In genomic region chr12:110349096-110349495, GRCh38 we compare ENCODE assay signal across 15 cellular contexts. TPM values are rescaled to one million over a fixed set of nuclear protein-coding genes. Genes with fewer than 3 reads are reported as not detected.
DNase-seq lines count a peak whose midpoint lies in the region; ATAC-seq, FAIRE-seq and TF ChIP-seq lines count a peak whose summit lies in the region.
"Had no signal": no experiment of that assay in that cellular context is flagged by ENCODE, and none has a peak within 500 bp of the region (broad histone marks: within the 10 kb centered on the region; RNA-seq: fewer than 3 reads in every experiment).

No MANE protein-coding gene starts in this region.

- H3K4me3 ChIP-seq in psoas muscle: no peak overlapping the region
- H3K4me3 ChIP-seq: thoracic aorta had no signal

- WGBS in psoas muscle, 3 donors: 51 to 68% (median 59%) methylated on average over 4 of the region's 4 CpGs

- H3K4me3 Mint-ChIP-seq in activated CD4-positive, alpha-beta memory T cell treated with anti-CD3 and anti-CD28 coated beads for 36 hours: no peak overlapping the region
- no peak overlapping the region for H3K4me3 Mint-ChIP-seq in activated CD4-positive, alpha-beta memory T cell treated with anti-CD3 and anti-CD28 coated beads, Interleukin-2, amount 10 ng/mL, durations not matched to agents 7 days and 5 days
- H3K4me3 Mint-ChIP-seq in chondrocyte (ENCODE audit: unreplicated experiment) (no peak overlapping the region), HFFc6 (no peak overlapping the region)

- H3K9me3 ChIP-seq in psoas muscle: no peaks in the 10 kb centered on the region
- H3K9me3 ChIP-seq: thoracic aorta had no signal

- H3K27me3 Mint-ChIP-seq in activated CD4-positive, alpha-beta memory T cell treated with anti-CD3 and anti-CD28 coated beads for 36 hours: no peaks in the 10 kb centered on the region
- no peaks in the 10 kb centered on the region for H3K27me3 Mint-ChIP-seq in activated CD4-positive, alpha-beta memory T cell treated with anti-CD3 and anti-CD28 coated beads, Interleukin-2, amount 10 ng/mL, durations not matched to agents 7 days and 5 days
- H3K27me3 Mint-ChIP-seq in chondrocyte (ENCODE audit: low read depth) (no peaks in the 10 kb centered on the region), HFFc6 (ENCODE audit: insufficient read depth) (peaks cover 4% of the 10 kb centered on the region)

- no peak for FAIRE-seq in GM12891 (lab: Jason Lieb, UNC)
- FAIRE-seq: TTC549 had no signal

- peaks cover 25% of the 10 kb centered on the region for H3K4me1 Mint-ChIP-seq in activated CD4-positive, alpha-beta memory T cell treated with anti-CD3 and anti-CD28 coated beads for 36 hours (ENCODE audit: low read depth)
- H3K4me1 Mint-ChIP-seq in activated CD4-positive, alpha-beta memory T cell treated with anti-CD3 and anti-CD28 coated beads, Interleukin-2, amount 10 ng/mL, durations not matched to agents 7 days and 5 days: peaks cover 32% of the 10 kb centered on the region
- H3K4me1 Mint-ChIP-seq in chondrocyte (ENCODE audit: low read depth): peaks cover 3% of the 10 kb centered on the region
- no peaks in the 10 kb centered on the region for H3K4me1 Mint-ChIP-seq in HFFc6 (ENCODE audit: low read depth)

- TF ChIP-seq CTCF in chondrocyte (IDR thresholded peaks at IDR 0.05) (no peak), psoas muscle (IDR thresholded peaks at IDR 0.05) (no peak), HFFc6 (IDR thresholded peaks at IDR 0.05) (no peak)

- H3K27me3 ChIP-seq in psoas muscle (ENCODE audit: insufficient read depth in 3 of 3, low read length in 2 of 3): no peaks in the 10 kb centered on the region

- H3K36me3 ChIP-seq in psoas muscle (ENCODE audit: insufficient read depth in 1 of 2, low read depth in 1 of 2): peaks cover 12 to 76% of the 10 kb centered on the region in 2 donors

- DNase-seq in activated CD4-positive, alpha-beta memory T cell treated with anti-CD3 and anti-CD28 coated beads for 36 hours: no peak
- DNase-seq in activated CD4-positive, alpha-beta memory T cell treated with anti-CD3 and anti-CD28 coated beads, Interleukin-2, amount 10 ng/mL, durations not matched to agents 7 days and 5 days: no peak
- DNase-seq in GM12891 (ENCODE audit: insufficient read length, low spot score) (no peak), chondrocyte (ENCODE audit: low spot score) (no peak), psoas muscle (no peak), NCI-H2171 (lab: John Stamatoyannopoulos, UW) (no peak), HFFc6 (no peak), retina (no peak)
- DNase-seq: ACHN, DMS153, Karpas-422, NCI-H1930 had no signal

- CTCF ChIA-PET in activated CD4-positive, alpha-beta memory T cell treated with anti-CD3 and anti-CD28 coated beads for 36 hours (lab: Charles Lee): interaction anchor here (1.1 to 3.2 kb wide), 2 partner anchors 9 to 82 kb away, joined by 4 to 20 read pairs; no protein-coding TSS in a partner anchor
- CTCF ChIA-PET in activated CD4-positive, alpha-beta memory T cell treated with anti-CD3 and anti-CD28 coated beads, Interleukin-2, amount 10 ng/mL, durations not matched to agents 7 days and 5 days (lab: Charles Lee): interaction anchor here (0.6 to 7.2 kb wide), 4 partner anchors 11 to 249 kb away, joined by 3 to 56 read pairs (median 3); no protein-coding TSS in a partner anchor

- peak overlapping the region; percentile 60 for H3K27ac Mint-ChIP-seq in activated CD4-positive, alpha-beta memory T cell treated with anti-CD3 and anti-CD28 coated beads for 36 hours
- H3K27ac Mint-ChIP-seq in activated CD4-positive, alpha-beta memory T cell treated with anti-CD3 and anti-CD28 coated beads, Interleukin-2, amount 10 ng/mL, durations not matched to agents 7 days and 5 days: no peak overlapping the region
- H3K27ac Mint-ChIP-seq in chondrocyte (ENCODE audit: unreplicated experiment) (peak overlapping the region; percentile 38), HFFc6 (no peak overlapping the region)

- intact Hi-C loops in activated CD4-positive, alpha-beta memory T cell treated with anti-CD3 and anti-CD28 coated beads for 36 hours (cut with micrococcal nuclease): no loop called here
- intact Hi-C loops in psoas muscle (cut with DNase I): no loop called here

- peak; percentile 1 to 11 (median 2) for ATAC-seq in psoas muscle

- POLR2A ChIA-PET in activated CD4-positive, alpha-beta memory T cell treated with anti-CD3 and anti-CD28 coated beads for 36 hours (lab: Charles Lee): interaction anchor here (1.1 kb wide), 1 partner anchor 69 kb away, joined by 3 read pairs; no protein-coding TSS in a partner anchor
- POLR2A ChIA-PET in activated CD4-positive, alpha-beta memory T cell treated with anti-CD3 and anti-CD28 coated beads, Interleukin-2, amount 10 ng/mL, durations not matched to agents 7 days and 5 days (lab: Charles Lee): interaction anchor here (0.7 to 2.3 kb wide), 7 partner anchors 13 to 82 kb away, joined by 3 to 13 read pairs (median 3); no protein-coding TSS in a partner anchor

- peak overlapping the region; percentile 20 for H3K27ac ChIP-seq in psoas muscle
- H3K27ac ChIP-seq: epithelial cell of prostate, thoracic aorta had no signal

- H3K9me3 Mint-ChIP-seq in activated CD4-positive, alpha-beta memory T cell treated with anti-CD3 and anti-CD28 coated beads for 36 hours: no peaks in the 10 kb centered on the region
- no peaks in the 10 kb centered on the region for H3K9me3 Mint-ChIP-seq in activated CD4-positive, alpha-beta memory T cell treated with anti-CD3 and anti-CD28 coated beads, Interleukin-2, amount 10 ng/mL, durations not matched to agents 7 days and 5 days
- no peaks in the 10 kb centered on the region for H3K9me3 Mint-ChIP-seq in chondrocyte (ENCODE audit: low read depth)
- no peaks in the 10 kb centered on the region for H3K9me3 Mint-ChIP-seq in HFFc6

- no peaks in the 10 kb centered on the region for H3K4me1 ChIP-seq in psoas muscle

- TF ChIP-seq POLR2A in GM12891 (IDR thresholded peaks at IDR 0.05; ENCODE audit: low read depth, low read length): no peak

- H3K36me3 Mint-ChIP-seq in activated CD4-positive, alpha-beta memory T cell treated with anti-CD3 and anti-CD28 coated beads for 36 hours: peaks cover 45% of the 10 kb centered on the region
- H3K36me3 Mint-ChIP-seq in activated CD4-positive, alpha-beta memory T cell treated with anti-CD3 and anti-CD28 coated beads, Interleukin-2, amount 10 ng/mL, durations not matched to agents 7 days and 5 days (ENCODE audit: low read depth): peaks cover 58% of the 10 kb centered on the region
- H3K36me3 Mint-ChIP-seq in chondrocyte (ENCODE audit: low read depth) (peaks cover 40% of the 10 kb centered on the region), HFFc6 (ENCODE audit: low read depth) (peaks cover 54% of the 10 kb centered on the region)

TF ChIP-seq in GM12891, 5 proteins besides CTCF, POLR2A, EP300 and RAD21:
- TF ChIP-seq POLR2AphosphoS5 (IDR thresholded peaks at IDR 0.05; ENCODE audit: low read depth, low read length) (peak; percentile 29; the same call in 1 of the 2 replicates), POU2F2 (IDR thresholded peaks at IDR 0.05; ENCODE audit: low read depth, low read length) (no peak)

RNA-seq across cellular contexts. Expression of gene ANAPC7, which starts 54.4 kb away (rescaled TPM):
- total RNA-seq in activated CD4-positive, alpha-beta memory T cell treated with anti-CD3 and anti-CD28 coated beads for 36 hours: 10 to 100 TPM; 47.3 to 52.9 TPM
- total RNA-seq in activated CD4-positive, alpha-beta memory T cell treated with anti-CD3 and anti-CD28 coated beads, Interleukin-2, amount 10 ng/mL, durations not matched to agents 7 days and 5 days: 10 to 100 TPM; 47.2 to 47.3 TPM
- 26.8 TPM for polyA plus RNA-seq in GM12891 (2012; ENCODE audit: low read depth, missing spikeins)
- total RNA-seq in chondrocyte (32.7 to 50.3 TPM (median 35.4 TPM) in 3 replicates), psoas muscle (10 to 100 TPM; 31.9 to 43.9 (median 40.2) TPM)
- 10 to 100 TPM; 20.8 to 35.1 (median 24.0) TPM for polyA plus RNA-seq in psoas muscle
- 10 to 100 TPM; 48.7 to 58.8 (median 57.3) TPM for total RNA-seq in HFFc6 (2021; fragmentation: NEBNext Ultra II Directional; extraction: Animal tissue kit (Norgen Biotek cat#: 25700))

Comparison
In these comparisons a context has a peak if more than half of its experiments do, and no peak if none do; other contexts are left out.
1. H3K27ac Mint-ChIP-seq: peak in activated CD4-positive, alpha-beta memory T cell treated with anti-CD3 and anti-CD28 coated beads for 36 hours (single experiment) and chondrocyte (single experiment); none in activated CD4-positive, alpha-beta memory T cell treated with anti-CD3 and anti-CD28 coated beads, Interleukin-2, amount 10 ng/mL, durations not matched to agents 7 days and 5 days (single experiment) and HFFc6 (single experiment).